30 cellular contexts compared by ENCODE assay signal in genomic region chr4:22574424-22574823, GRCh38.
"Had no signal": no experiment of that assay in that cellular context is flagged by ENCODE, and none has a peak within 500 bp of the region (broad histone marks: within the 10 kb centered on the region; RNA-seq: fewer than 3 reads in every experiment).

No MANE protein-coding gene starts in this region.

- H3K4me3 Mint-ChIP-seq: activated naive CD4-positive, alpha-beta T cell treated with anti-CD3 and anti-CD28 coated beads, Interleukin-2, amount 10 ng/mL, durations not matched to agents 7 days and 5 days; activated naive CD8-positive, alpha-beta T cell treated with anti-CD3 and anti-CD28 coated beads, Interleukin-2, amount 10 ng/mL, durations not matched to agents 7 days and 5 days; mesothelial cell of epicardium; naive thymus-derived CD8-positive, alpha-beta T cell; neural crest cell; T-helper 2 cell treated with Interferon-gamma antibody and Interleukin-4, amounts not matched to agents 5 μg/mL and 100 μg/mL, for 36 hours; type B pancreatic cell had no signal

- H3K36me3 ChIP-seq: ascending aorta, esophagus squamous epithelium, pancreas, prostate gland, right atrium auricular region, spleen, vagina had no signal

- H3K9me3 Mint-ChIP-seq: type B pancreatic cell had no signal

- H3K27me3 ChIP-seq: ascending aorta, pancreas, right atrium auricular region, spleen, testis, vagina had no signal

- H3K9me3 ChIP-seq: pancreas, prostate gland, testis, vagina had no signal

- H3K27ac Mint-ChIP-seq: activated naive CD4-positive, alpha-beta T cell treated with anti-CD3 and anti-CD28 coated beads, Interleukin-2, amount 10 ng/mL, durations not matched to agents 7 days and 5 days; activated naive CD8-positive, alpha-beta T cell treated with anti-CD3 and anti-CD28 coated beads, Interleukin-2, amount 10 ng/mL, durations not matched to agents 7 days and 5 days; naive thymus-derived CD8-positive, alpha-beta T cell; T-helper 2 cell treated with Interferon-gamma antibody and Interleukin-4, amounts not matched to agents 5 μg/mL and 100 μg/mL, for 36 hours; type B pancreatic cell had no signal

- H3K36me3 Mint-ChIP-seq: activated naive CD4-positive, alpha-beta T cell treated with anti-CD3 and anti-CD28 coated beads, Interleukin-2, amount 10 ng/mL, durations not matched to agents 7 days and 5 days; brain; type B pancreatic cell had no signal

- FAIRE-seq: endometrium, frontal cortex, keratinocyte, pancreas had no signal

- H3K27ac ChIP-seq: ascending aorta, epithelial cell of prostate, esophagus squamous epithelium, pancreas, prostate gland, right atrium auricular region, spleen, testis, vagina had no signal

- H3K4me1 ChIP-seq: ascending aorta, esophagus squamous epithelium, prostate gland, right atrium auricular region, spleen, testis, vagina had no signal

- DNase-seq: activated CD4-positive, alpha-beta T cell treated with anti-CD3 and anti-CD28 coated beads for 4 hours; activated CD4-positive, alpha-beta T cell treated with anti-CD3 and anti-CD28 coated beads, Interleukin-2, amount 50 U/mL, for 4 hours; activated CD8-positive, alpha-beta memory T cell treated with anti-CD3 and anti-CD28 coated beads for 24 hours; activated effector memory CD4-positive, alpha-beta T cell treated with Interleukin-2 at 50 U/mL for 16 hours; activated naive CD4-positive, alpha-beta T cell treated with anti-CD3 and anti-CD28 coated beads, Interleukin-2, amount 10 ng/mL, durations not matched to agents 7 days and 5 days; activated naive CD8-positive, alpha-beta T cell treated with anti-CD3 and anti-CD28 coated beads, Interleukin-2, amount 10 ng/mL, durations not matched to agents 7 days and 5 days; dermis blood vessel endothelial cell; effector CD4-positive, alpha-beta T cell; esophagus squamous epithelium; left colon; naive thymus-derived CD8-positive, alpha-beta T cell; pancreas; spleen; stimulated activated CD4-positive, alpha-beta T cell treated with anti-CD3 and anti-CD28 coated beads, Interleukin-2, amount 100 ng/mL, for 48 hours; stimulated activated naive CD4-positive, alpha-beta T cell treated with Interleukin-2 at 50 U/mL for 16 hours; T-helper 1 cell; testis had no signal

- H3K4me3 ChIP-seq: ascending aorta, esophagus squamous epithelium, pancreas, prostate gland, right atrium auricular region, spleen, testis, vagina had no signal

- H3K27me3 Mint-ChIP-seq: activated naive CD4-positive, alpha-beta T cell treated with anti-CD3 and anti-CD28 coated beads, Interleukin-2, amount 10 ng/mL, durations not matched to agents 7 days and 5 days; activated naive CD8-positive, alpha-beta T cell treated with anti-CD3 and anti-CD28 coated beads, Interleukin-2, amount 10 ng/mL, durations not matched to agents 7 days and 5 days; naive thymus-derived CD8-positive, alpha-beta T cell; type B pancreatic cell had no signal

- ATAC-seq: naive thymus-derived CD8-positive, alpha-beta T cell; pancreas had no signal

- H3K4me1 Mint-ChIP-seq: activated naive CD4-positive, alpha-beta T cell treated with anti-CD3 and anti-CD28 coated beads, Interleukin-2, amount 10 ng/mL, durations not matched to agents 7 days and 5 days; neural crest cell had no signal
